ENCODE assay signal across 13 cellular contexts in the genomic region with DNA sequence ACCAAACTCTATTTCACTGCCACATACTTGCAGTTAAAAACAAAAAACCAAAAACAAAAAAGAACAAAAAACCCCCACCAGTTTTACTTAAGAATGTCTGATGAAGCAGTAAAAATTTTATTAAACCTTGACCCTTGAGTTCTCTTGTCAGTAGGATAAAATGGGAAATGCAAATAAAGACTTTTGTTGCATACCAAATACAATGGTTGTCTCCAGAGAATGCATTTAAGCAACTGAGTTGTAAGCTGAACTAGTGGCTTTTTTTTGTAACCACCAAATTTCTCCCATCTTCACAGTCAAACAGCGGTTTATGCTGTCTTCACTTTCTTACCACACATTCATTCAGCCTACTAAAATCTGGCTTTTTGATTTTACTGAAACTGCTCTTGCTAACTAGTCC. TPM values are rescaled to one million over a fixed set of nuclear protein-coding genes. Genes with fewer than 3 reads are reported as not detected.
A peak's percentile ranks its signal among the peaks of the same experiment; 100 is the strongest.
DNase-seq lines count a peak whose midpoint lies in the region; ATAC-seq, FAIRE-seq and TF ChIP-seq lines count a peak whose summit lies in the region.
"Had no signal": no experiment of that assay in that cellular context is flagged by ENCODE, and none has a peak within 500 bp of the region (broad histone marks: within the 10 kb centered on the region; RNA-seq: fewer than 3 reads in every experiment).

No MANE protein-coding gene starts in this region.

- H3K4me1 Mint-ChIP-seq in osteocyte (ENCODE audit: unreplicated experiment), result peaks cover 44% of the 10 kb centered on the region

- in situ Hi-C loops in K562 (cut with MboI), result no loop called here

- H3K4me2 ChIP-seq in DND-41 (ENCODE audit: insufficient read depth, low read length) (peak overlapping the region; percentile 67), K562 (ENCODE audit: insufficient read depth, low read length) (no peak overlapping the region)

- H3K9ac ChIP-seq in DND-41 (ENCODE audit: low read depth, low read length), result peak overlapping the region; percentile 97; the same call in 1 of the 2 replicates
- no peak overlapping the region for H3K9ac ChIP-seq in K562 (ENCODE audit: insufficient read depth in 1 of 2, low read depth in 2 of 2, low read length in 2 of 2)

- DNase-seq in DND-41, result no peak
- DNase-seq in Jurkat, Clone E6-1 (ENCODE audit: low read depth, low spot score), result peak; percentile 62
- DNase-seq in K562 (ENCODE audit: extremely low read depth in 1 of 4, low spot score in 3 of 4), result no peak
- DNase-seq in osteocyte (ENCODE audit: extremely low spot score, unreplicated experiment), result no peak
- DNase-seq in KG1 (lab: John Stamatoyannopoulos, UW), result no peak
- no peak for DNase-seq in HK-2 (ENCODE audit: unreplicated experiment)
- no peak for DNase-seq in SIG-M5 (lab: John Stamatoyannopoulos, UW)
- no peak for DNase-seq in middle frontal gyrus (ENCODE audit: extremely low spot score, low spot score)
- DNase-seq: Calu3, left lung, NCI-H2029 had no signal

- TF ChIP-seq CTCF in DND-41 (IDR thresholded peaks at IDR 0.05; ENCODE audit: borderline replicate concordance, extremely low read depth, low read length, poor library complexity, severe bottlenecking) (no peak), K562 (IDR thresholded peaks at IDR 0.05 in 2 of 3, conservative IDR thresholded peaks at IDR 0.05 in 1 of 3; ENCODE audit: insufficient read depth in 2 of 3, low read depth in 1 of 3, low read length in 3 of 3) (no peak), osteocyte (IDR thresholded peaks at IDR 0.05) (no peak)

- CTCF ChIA-PET in K562 (lab: Yijun Ruan, JAX; ENCODE audit: low intra/inter-chr PET ratio), result no interaction called here

- H3K36me3 ChIP-seq in DND-41 (ENCODE audit: insufficient read depth, low read length) (peaks cover 27% of the 10 kb centered on the region), K562 (ENCODE audit: control insufficient read depth, insufficient read depth, low read length) (peaks cover 5% of the 10 kb centered on the region; the same call in 2 of the 3 replicates)
- H3K36me3 ChIP-seq: left lung had no signal

- H2AFZ ChIP-seq in DND-41 (ENCODE audit: low read depth, low read length), result no peak overlapping the region
- no peak overlapping the region for H2AFZ ChIP-seq in K562 (ENCODE audit: low read depth, low read length)

- no peaks in the 10 kb centered on the region for H3K27me3 Mint-ChIP-seq in osteocyte (ENCODE audit: unreplicated experiment)

- H3K79me2 ChIP-seq in DND-41 (ENCODE audit: insufficient read depth, low read length) (peaks cover 90% of the 10 kb centered on the region), K562 (ENCODE audit: control insufficient read depth, insufficient read depth, low read length) (peaks cover 71% of the 10 kb centered on the region)

- BruUV-seq in K562 (replicated peaks; lab: Mats Ljungman, UMichigan), result no TSS peak

- H3K27me3 ChIP-seq in DND-41 (ENCODE audit: insufficient read depth, low read length, poor library complexity), result no peaks in the 10 kb centered on the region
- H3K27me3 ChIP-seq in K562 (ENCODE audit: control insufficient read depth in 2 of 2, insufficient read depth in 2 of 2, low read length in 2 of 2), result no peaks in the 10 kb centered on the region
- H3K27me3 ChIP-seq: left lung had no signal

- TF ChIP-seq EP300 in K562 (IDR thresholded peaks at IDR 0.05; ENCODE audit: low read length), result no peak

- ATAC-seq in DND-41 (ENCODE audit: insufficient read depth, low read depth) (no peak), K562 (no peak)
- ATAC-seq: left lung, sciatic nerve had no signal

- TF ChIP-seq RAD21 in K562 (CRISPR knock-in tag; conservative IDR thresholded peaks at IDR 0.05 in 1 of 2, IDR thresholded peaks at IDR 0.05 in 1 of 2), result no peak

- POLR2A ChIA-PET in K562 (lab: Yijun Ruan, JAX), result no interaction called here

- H3K4me3 Mint-ChIP-seq in osteocyte (ENCODE audit: unreplicated experiment), result peak overlapping the region; percentile 40

- intact Hi-C loops in K562 (cut with micrococcal nuclease), result no loop called here

- TF ChIP-seq POLR2A in K562 (conservative IDR thresholded peaks at IDR 0.05), result no peak

- H3K4me1 ChIP-seq in DND-41 (ENCODE audit: insufficient read depth, low read length), result peaks cover 65% of the 10 kb centered on the region
- peaks cover 14 to 19% of the 10 kb centered on the region in 2 experiments for H3K4me1 ChIP-seq in K562 (replicated peaks in 1 of 2; ENCODE audit: control insufficient read depth in 2 of 2, insufficient read depth in 2 of 2, low read length in 2 of 2)

- H3K9me1 ChIP-seq in K562 (ENCODE audit: control insufficient read depth, insufficient read depth, low read length), result no peaks in the 10 kb centered on the region

- H3K36me3 Mint-ChIP-seq in osteocyte (ENCODE audit: unreplicated experiment), result peaks cover 3% of the 10 kb centered on the region

- WGBS in K562 (ENCODE audit: insufficient coverage, low coverage, missing lambda C conversion rate), result 84% methylated on average over 1 of the region's 1 CpG

- H4K20me1 ChIP-seq in DND-41 (ENCODE audit: insufficient read depth, low read length) (peaks cover 38% of the 10 kb centered on the region), K562 (replicated peaks; ENCODE audit: control insufficient read depth, insufficient read depth, low read length) (peaks cover 8% of the 10 kb centered on the region; the same call in 1 of the 2 replicates)

- H3K9me3 ChIP-seq in DND-41 (ENCODE audit: insufficient read depth, low read length, severe bottlenecking), result no peaks in the 10 kb centered on the region
- peaks cover 7% of the 10 kb centered on the region; the same call in 1 of the 2 replicates for H3K9me3 ChIP-seq in K562 (replicated peaks; ENCODE audit: control insufficient read depth, insufficient read depth, low read depth, low read length)
- H3K9me3 ChIP-seq: left lung had no signal

- H3K27ac ChIP-seq in DND-41 (ENCODE audit: low read length) (peak overlapping the region; percentile 95), K562 (ENCODE audit: extremely low read depth, low read depth, low read length) (no peak overlapping the region)
- H3K27ac ChIP-seq: left lung had no signal

- H3K9me3 Mint-ChIP-seq in osteocyte (ENCODE audit: unreplicated experiment), result no peaks in the 10 kb centered on the region

- H3K4me3 ChIP-seq in DND-41 (ENCODE audit: low read depth in 1 of 2, low read length in 2 of 2), result peak overlapping the region in 1 of 2 experiments; percentile 75; a peak in 2 of 4 replicates
- no peak overlapping the region for H3K4me3 ChIP-seq in Jurkat, Clone E6-1 (ENCODE audit: low read length)
- no peak overlapping the region for H3K4me3 ChIP-seq in K562
- H3K4me3 ChIP-seq: left lung had no signal

- H3K27ac Mint-ChIP-seq in osteocyte (ENCODE audit: unreplicated experiment), result no peak overlapping the region

- no peak for FAIRE-seq in K562 (lab: Jason Lieb, UNC)
- FAIRE-seq: astrocyte had no signal

TF ChIP-seq in K562, 482 proteins besides CTCF, POLR2A, EP300 and RAD21:
- no peak for TF ChIP-seq HDGF (IDR thresholded peaks at IDR 0.05)
- TF ChIP-seq, protein P1, sequence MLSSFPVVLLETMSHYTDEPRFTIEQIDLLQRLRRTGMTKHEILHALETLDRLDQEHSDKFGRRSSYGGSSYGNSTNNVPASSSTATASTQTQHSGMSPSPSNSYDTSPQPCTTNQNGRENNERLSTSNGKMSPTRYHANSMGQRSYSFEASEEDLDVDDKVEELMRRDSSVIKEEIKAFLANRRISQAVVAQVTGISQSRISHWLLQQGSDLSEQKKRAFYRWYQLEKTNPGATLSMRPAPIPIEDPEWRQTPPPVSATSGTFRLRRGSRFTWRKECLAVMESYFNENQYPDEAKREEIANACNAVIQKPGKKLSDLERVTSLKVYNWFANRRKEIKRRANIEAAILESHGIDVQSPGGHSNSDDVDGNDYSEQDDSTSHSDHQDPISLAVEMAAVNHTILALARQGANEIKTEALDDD (IDR thresholded peaks at IDR 0.05), result peak; percentile 95

RNA-seq across cellular contexts. Expression of a gene that starts 3.1 kb away (rescaled TPM):
- 94.2 TPM for polyA plus RNA-seq in Jurkat, Clone E6-1 (2012; ENCODE audit: insufficient read depth, insufficient read length)
- 58.3 and 92.7 TPM in 2 replicates for total RNA-seq in K562 (2011; cell fraction: chromatin; rRNA removed; ENCODE audit: low replicate concordance)
- 54.4 and 68.0 TPM in 2 replicates for total RNA-seq in K562 (2011; cell fraction: nucleolus; rRNA removed)
- 90.3 and 115 TPM in 2 replicates for total RNA-seq in K562 (2011; cell fraction: nucleoplasm; rRNA removed)
- total RNA-seq in K562 (2014; rRNA removed) (23.8 and 25.5 TPM in 2 replicates), K562 (2014; rRNA removed; fragmentation: Illumina TruSeq; extraction: Trizol) (51.3 and 58.3 TPM in 2 replicates), K562 (2015; rRNA removed; fragmentation: Illumina TruSeq; extraction: Trizol) (45.0 and 47.8 TPM in 2 replicates), K562 (2021) (70.2 and 73.4 TPM in 2 replicates), osteocyte (80.9 and 85.4 TPM in 2 replicates)
- polyA plus RNA-seq in K562 (2011; rRNA removed) (71.7 and 100 TPM in 2 replicates), K562 (2014; fragmentation: Illumina TruSeq; extraction: Trizol) (71.9 and 81.5 TPM in 2 replicates), K562 (2014; fragmentation: Nextera tagmentation; extraction: Ambion mirVana) (100 to 1,000 TPM; 171 to 214 TPM), K562 (2014; rRNA removed) (53.5 and 54.1 TPM in 2 replicates)
- polyA plus RNA-seq in K562 (2011; cell fraction: cytosol; rRNA removed), result 41.5 and 68.5 TPM in 2 replicates
- polyA plus RNA-seq in K562 (2011; cell fraction: nucleus; rRNA removed), result 15.7 and 22.1 TPM in 2 replicates
- 94.6 and 111 TPM in 2 replicates for polyA plus RNA-seq in K562 (2012)
- 68.6 and 85.2 TPM in 2 replicates for polyA minus RNA-seq in K562 (2011; rRNA and poly(A)+ RNA removed)
- polyA minus RNA-seq in K562 (2011; cell fraction: cytosol; rRNA and poly(A)+ RNA removed), result 27.0 and 38.1 TPM in 2 replicates
- 14.4 and 20.3 TPM in 2 replicates for polyA minus RNA-seq in K562 (2011; cell fraction: nucleus; rRNA and poly(A)+ RNA removed)
